In the genomic region with DNA sequence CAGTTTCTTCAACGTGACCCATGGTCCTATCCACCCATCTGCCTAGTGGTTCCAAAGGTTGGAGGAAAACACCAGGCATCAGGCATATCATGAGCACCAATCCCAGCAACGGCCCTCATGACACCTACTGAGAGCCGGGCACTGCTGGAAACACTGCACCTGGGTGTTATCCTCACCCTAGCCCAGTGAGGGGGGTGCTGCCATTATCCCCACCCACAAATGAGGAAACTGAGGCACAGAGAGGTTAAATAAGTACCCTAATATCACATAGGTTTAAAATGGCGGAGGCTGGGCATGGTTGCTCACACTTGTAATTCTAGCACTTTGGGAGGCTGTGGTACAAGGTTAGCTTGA, we compare ENCODE assay signal across 23 cellular contexts.
DNase-seq lines count a peak whose midpoint lies in the region; ATAC-seq and TF ChIP-seq lines count a peak whose summit lies in the region.
"Had no signal": no experiment of that assay in that cellular context is flagged by ENCODE, and none has a peak within 500 bp of the region (broad histone marks: within the 10 kb centered on the region; RNA-seq: fewer than 3 reads in every experiment).

No MANE protein-coding gene starts in this region.

- H3K4ac ChIP-seq in neuronal stem cell (ENCODE audit: low read length), result no peak overlapping the region

- H3K4me2 ChIP-seq in neuronal stem cell (ENCODE audit: insufficient read depth, low read length, poor library complexity, severe bottlenecking), result no peak overlapping the region
- H3K4me2 ChIP-seq: BLaER1 had no signal

- no peaks in the 10 kb centered on the region for H3K79me1 ChIP-seq in neuronal stem cell (ENCODE audit: low read depth, low read length)

- H2BK15ac ChIP-seq in neuronal stem cell (ENCODE audit: low read length), result no peak overlapping the region

- intact Hi-C loops in tibial artery (cut with DNase I; ENCODE audit: low total_unique reads), result no loop called here

- peak; percentile 26 for DNase-seq in activated CD8-positive, alpha-beta memory T cell treated with anti-CD3 and anti-CD28 coated beads, Interleukin-2, amount 50 U/mL, for 48 hours
- DNase-seq in activated CD8-positive, alpha-beta memory T cell treated with anti-CD3 and anti-CD28 coated beads for 24 hours, result no peak
- DNase-seq in coronary artery (ENCODE audit: low spot score) (peak; percentile 31), neuronal stem cell (ENCODE audit: low spot score) (no peak), tibial artery (peak; percentile 0 to 27), NCI-H146 (lab: John Stamatoyannopoulos, UW) (no peak)
- DNase-seq: CD4-positive, CD25-positive, alpha-beta regulatory T cell; H7; Kasumi-1; MV-4-11; NCI-H1105; NCI-H1436 treated with DMSO at 0.1 percent for 48 hours; NCI-H2029; NCI-H446; NCI-H526; NCI-H82; NK-92 treated with Interleukin-12 subunit alpha and Interleukin-12 subunit beta, amount 100 ng/mL, for 24 hours; PC-3; SHP77 had no signal

- H3K23ac ChIP-seq in neuronal stem cell (ENCODE audit: low read depth, low read length, poor library complexity), result peak overlapping the region; percentile 39

- no peak overlapping the region for H3K27ac ChIP-seq in coronary artery
- H3K27ac ChIP-seq in neuronal stem cell (replicated peaks; ENCODE audit: low read length), result no peak overlapping the region
- H3K27ac ChIP-seq in tibial artery, result no peak overlapping the region
- H3K27ac ChIP-seq: BLaER1 had no signal

- no peak overlapping the region for H2BK12ac ChIP-seq in neuronal stem cell (ENCODE audit: low read length)

- H3K4me1 ChIP-seq in neuronal stem cell (ENCODE audit: control insufficient read depth in 2 of 2, insufficient read depth in 1 of 2, low read depth in 1 of 2, low read length in 2 of 2), result peaks cover 0 to 14% of the 10 kb centered on the region in 2 donors
- H3K4me1 ChIP-seq in tibial artery, result no peaks in the 10 kb centered on the region
- H3K4me1 ChIP-seq: BLaER1 had no signal

- H3K4me3 ChIP-seq in coronary artery (no peak overlapping the region), neuronal stem cell (ENCODE audit: low read length in 2 of 2) (no peak overlapping the region), tibial artery (no peak overlapping the region)
- H3K4me3 ChIP-seq: BLaER1, K562 had no signal

- TF ChIP-seq CTCF in coronary artery (IDR thresholded peaks at IDR 0.05) (no peak), tibial artery (IDR thresholded peaks at IDR 0.05) (no peak)

- no peaks in the 10 kb centered on the region for H3K27me3 ChIP-seq in neuronal stem cell (ENCODE audit: control insufficient read depth in 3 of 3, insufficient read depth in 3 of 3, low read depth in 1 of 3, low read length in 3 of 3)
- peaks cover 0 to 18% of the 10 kb centered on the region in 2 donors for H3K27me3 ChIP-seq in tibial artery
- H3K27me3 ChIP-seq: BLaER1 had no signal

- no peak overlapping the region for H3K9ac ChIP-seq in neuronal stem cell (ENCODE audit: low read depth, low read length, poor library complexity)
- H3K9ac ChIP-seq: BLaER1 had no signal

- no peak overlapping the region for H4K8ac ChIP-seq in neuronal stem cell (ENCODE audit: low read depth, low read length)

- WGBS in neuronal stem cell (ENCODE audit: extremely low coverage in 2 of 2, insufficient read length in 2 of 2, insufficient replicate concordance in 1 of 2), 2 donors, result no CpG with 5 or more reads among the region's 4 CpGs

- no peak overlapping the region for H2BK5ac ChIP-seq in neuronal stem cell (ENCODE audit: low read length)

- H4K91ac ChIP-seq in neuronal stem cell (ENCODE audit: low read depth, low read length, poor library complexity), result no peak overlapping the region

- no peak overlapping the region for H2BK120ac ChIP-seq in neuronal stem cell (ENCODE audit: low read depth, low read length)

- no peak overlapping the region for H2AK5ac ChIP-seq in neuronal stem cell (ENCODE audit: low read depth, low read length)

- H3K36me3 ChIP-seq in neuronal stem cell (replicated peaks in 1 of 2; ENCODE audit: control insufficient read depth in 2 of 2, insufficient read depth in 2 of 2, low read length in 2 of 2) (no peaks in the 10 kb centered on the region), tibial artery (no peaks in the 10 kb centered on the region)
- H3K36me3 ChIP-seq: BLaER1 had no signal

- H2AFZ ChIP-seq in neuronal stem cell (ENCODE audit: low read length), result no peak overlapping the region

- H3K14ac ChIP-seq in neuronal stem cell (ENCODE audit: low read length), result no peak overlapping the region

- ATAC-seq in HG03039 (IDR thresholded peaks at IDR 0.05; ENCODE audit: unreplicated experiment) (no peak), GM18520 (IDR thresholded peaks at IDR 0.05; ENCODE audit: unreplicated experiment) (no peak)
- ATAC-seq: K562, PC-3 had no signal

- H3K18ac ChIP-seq in neuronal stem cell (ENCODE audit: low read length), result no peak overlapping the region

- no peaks in the 10 kb centered on the region for H3K9me3 ChIP-seq in neuronal stem cell (replicated peaks in 1 of 2; ENCODE audit: control insufficient read depth in 2 of 2, insufficient read depth in 1 of 2, low read depth in 1 of 2, low read length in 2 of 2)
- no peaks in the 10 kb centered on the region for H3K9me3 ChIP-seq in tibial artery
- H3K9me3 ChIP-seq: BLaER1 had no signal

Comparison
In these comparisons a context has a peak if more than half of its experiments do, and no peak if none do; other contexts are left out.
1. DNase-seq: peak in activated CD8-positive, alpha-beta memory T cell treated with anti-CD3 and anti-CD28 coated beads, Interleukin-2, amount 50 U/mL, for 48 hours (single experiment), coronary artery (single experiment) and tibial artery (2 of 2); none in activated CD8-positive, alpha-beta memory T cell treated with anti-CD3 and anti-CD28 coated beads for 24 hours (single experiment), neuronal stem cell (single experiment) and NCI-H146 (single experiment).